29 cellular contexts compared by ENCODE assay signal in the genomic region with DNA sequence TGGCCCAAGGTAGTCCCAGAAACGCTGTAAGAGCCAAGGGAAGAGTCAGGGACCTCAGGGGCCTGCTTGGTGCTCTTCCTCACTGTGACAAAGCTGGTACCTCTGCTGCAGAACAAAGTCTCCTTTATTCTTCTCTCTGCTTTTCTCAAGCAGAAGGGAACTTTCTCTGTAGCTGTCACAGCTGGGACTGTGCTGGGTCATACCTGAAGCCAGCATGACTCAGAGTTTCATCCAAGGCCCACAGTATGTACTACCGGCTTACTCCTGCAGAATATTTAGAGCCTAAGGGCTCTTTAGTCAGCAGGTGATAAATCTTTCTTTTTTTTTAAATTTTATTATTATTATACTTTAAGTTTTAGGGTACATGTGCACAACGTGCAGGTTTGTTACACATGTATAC.
DNase-seq lines count a peak whose midpoint lies in the region; ATAC-seq and TF ChIP-seq lines count a peak whose summit lies in the region.
"Had no signal": no experiment of that assay in that cellular context is flagged by ENCODE, and none has a peak within 500 bp of the region (broad histone marks: within the 10 kb centered on the region; RNA-seq: fewer than 3 reads in every experiment).

No MANE protein-coding gene starts in this region.

- peaks cover 36% of the 10 kb centered on the region for H3K9me3 Mint-ChIP-seq in activated CD4-positive, alpha-beta memory T cell treated with anti-CD3 and anti-CD28 coated beads for 36 hours
- H3K9me3 Mint-ChIP-seq: activated naive CD8-positive, alpha-beta T cell treated with anti-CD3 and anti-CD28 coated beads, Interleukin-2, amount 10 ng/mL, durations not matched to agents 7 days and 5 days; GM23338 had no signal

- H3K27me3 ChIP-seq in HCT116 (ENCODE audit: insufficient read depth, low read length) (no peaks in the 10 kb centered on the region), adrenal gland (no peaks in the 10 kb centered on the region)
- H3K27me3 ChIP-seq: ovary, right atrium auricular region, tibial artery had no signal

- H3K9me2 ChIP-seq in HCT116 (ENCODE audit: insufficient read depth) = no peaks in the 10 kb centered on the region

- no peak overlapping the region for H2AFZ ChIP-seq in HCT116 (ENCODE audit: low read depth, low read length, poor library complexity, severe bottlenecking)

- H3K36me3 Mint-ChIP-seq in activated CD4-positive, alpha-beta memory T cell treated with anti-CD3 and anti-CD28 coated beads for 36 hours = no peaks in the 10 kb centered on the region
- H3K36me3 Mint-ChIP-seq: activated naive CD8-positive, alpha-beta T cell treated with anti-CD3 and anti-CD28 coated beads, Interleukin-2, amount 10 ng/mL, durations not matched to agents 7 days and 5 days; CD4-positive, alpha-beta memory T cell had no signal

- no TSS peak for BruUV-seq in HCT116 (replicated peaks; lab: Mats Ljungman, UMichigan)

- H3K79me2 ChIP-seq in HCT116 (ENCODE audit: insufficient read depth, low read length) = no peaks in the 10 kb centered on the region

- intact Hi-C loops in HCT116 (cut with micrococcal nuclease) (no loop called here), adrenal gland (cut with DNase I) (no loop called here)
- intact Hi-C loops in activated CD4-positive, alpha-beta memory T cell treated with anti-CD3 and anti-CD28 coated beads for 36 hours (cut with micrococcal nuclease) = no loop called here

- CTCF ChIA-PET in HCT116 (lab: Charles Lee) = no interaction called here
- CTCF ChIA-PET in RWPE1 (lab: Yijun Ruan, JAX) = interaction anchor here (0.6 kb wide), 1 partner anchor 247 kb away, joined by 4 read pairs; no protein-coding TSS in a partner anchor
- CTCF ChIA-PET in activated CD4-positive, alpha-beta memory T cell treated with anti-CD3 and anti-CD28 coated beads for 36 hours (lab: Charles Lee) = no interaction called here

- no peaks in the 10 kb centered on the region for H4K20me1 ChIP-seq in HCT116 (ENCODE audit: insufficient read depth)

- H3K9me3 ChIP-seq in HCT116 (ENCODE audit: control insufficient read depth in 1 of 2, insufficient read depth in 1 of 2, low read depth in 1 of 2, low read length in 2 of 2) (no peaks in the 10 kb centered on the region), adrenal gland (replicated peaks in 1 of 3) (no peaks in the 10 kb centered on the region)
- H3K9me3 ChIP-seq: A549, ovary had no signal

- H3K27ac Mint-ChIP-seq in activated CD4-positive, alpha-beta memory T cell treated with anti-CD3 and anti-CD28 coated beads for 36 hours = no peak overlapping the region
- H3K27ac Mint-ChIP-seq: activated naive CD8-positive, alpha-beta T cell treated with anti-CD3 and anti-CD28 coated beads, Interleukin-2, amount 10 ng/mL, durations not matched to agents 7 days and 5 days; CD4-positive, alpha-beta memory T cell had no signal

- H3K27ac ChIP-seq in HCT116 (ENCODE audit: low read depth, low read length) (no peak overlapping the region), RWPE1 (no peak overlapping the region), adrenal gland (no peak overlapping the region)
- H3K27ac ChIP-seq: KMS-11, ovary, right atrium auricular region, tibial artery had no signal

- 67 to 74% (median 70%) methylated on average over 3 of the region's 3 CpGs for WGBS in adrenal gland, 4 donors

- H3K36me3 ChIP-seq in HCT116 (ENCODE audit: control insufficient read depth in 1 of 2, insufficient read depth in 2 of 2, low read length in 2 of 2) (no peaks in the 10 kb centered on the region), adrenal gland (replicated peaks in 1 of 2) (no peaks in the 10 kb centered on the region)
- H3K36me3 ChIP-seq: ovary, right atrium auricular region, tibial artery had no signal

- POLR2A ChIA-PET in HCT116 (lab: Charles Lee) (no interaction called here), RWPE1 (lab: Yijun Ruan, JAX; ENCODE audit: low non-redundant PET) (no interaction called here)
- POLR2A ChIA-PET in activated CD4-positive, alpha-beta memory T cell treated with anti-CD3 and anti-CD28 coated beads for 36 hours (lab: Charles Lee) = no interaction called here

- no peaks in the 10 kb centered on the region for H3K4me1 Mint-ChIP-seq in activated CD4-positive, alpha-beta memory T cell treated with anti-CD3 and anti-CD28 coated beads for 36 hours (ENCODE audit: low read depth)
- H3K4me1 Mint-ChIP-seq: activated naive CD8-positive, alpha-beta T cell treated with anti-CD3 and anti-CD28 coated beads, Interleukin-2, amount 10 ng/mL, durations not matched to agents 7 days and 5 days; CD4-positive, alpha-beta memory T cell; central memory CD8-positive, alpha-beta T cell had no signal

- ATAC-seq in HCT116 (peak; percentile 52), GM18520 (IDR thresholded peaks at IDR 0.05; ENCODE audit: unreplicated experiment) (no peak)
- ATAC-seq: A549, GM23338, Right ventricle myocardium inferior had no signal

- H3K4me3 ChIP-seq in HCT116 (replicated peaks in 1 of 2; ENCODE audit: low read depth in 1 of 2, low read length in 2 of 2) (no peak overlapping the region), adrenal gland (no peak overlapping the region)
- H3K4me3 ChIP-seq: A549, GM23338, ovary, right atrium auricular region, tibial artery had no signal

- 0 out of 2 replicates have a peak overlapping the region, but pooled peaks have one; percentile 8 for H3K4me2 ChIP-seq in HCT116 (ENCODE audit: low read length)
- H3K4me2 ChIP-seq: A549, GM23338, KMS-11 had no signal

- H3K4me3 Mint-ChIP-seq in activated CD4-positive, alpha-beta memory T cell treated with anti-CD3 and anti-CD28 coated beads for 36 hours = no peak overlapping the region
- H3K4me3 Mint-ChIP-seq: activated naive CD8-positive, alpha-beta T cell treated with anti-CD3 and anti-CD28 coated beads, Interleukin-2, amount 10 ng/mL, durations not matched to agents 7 days and 5 days; CD4-positive, alpha-beta memory T cell; central memory CD8-positive, alpha-beta T cell; GM23338 had no signal

- TF ChIP-seq RAD21 in HCT116 (IDR thresholded peaks at IDR 0.05; ENCODE audit: low read depth) = no peak

- TF ChIP-seq CTCF in HCT116 (IDR thresholded peaks at IDR 0.05 in 2 of 3, conservative IDR thresholded peaks at IDR 0.05 in 1 of 3; ENCODE audit: borderline replicate concordance in 1 of 3, insufficient read depth in 1 of 3, low read depth in 2 of 3, low read length in 2 of 3) (no peak), RWPE1 (conservative IDR thresholded peaks at IDR 0.05; ENCODE audit: low read depth) (no peak), adrenal gland (IDR thresholded peaks at IDR 0.05) (no peak)

- DNase-seq in ELR (ENCODE audit: low read depth) = peak; percentile 67
- DNase-seq in HCT116 (ENCODE audit: low read depth, low spot score) = no peak
- DNase-seq in RWPE1 (ENCODE audit: low spot score) = peak; percentile 29
- DNase-seq in islet precursor cell = peak; percentile 74
- no peak for DNase-seq in NCI-H774 (lab: John Stamatoyannopoulos, UW)
- no peak for DNase-seq in adrenal gland
- no peak for DNase-seq in activated CD4-positive, alpha-beta memory T cell treated with anti-CD3 and anti-CD28 coated beads for 36 hours
- DNase-seq: activated CD4-positive, alpha-beta T cell treated with anti-CD3 and anti-CD28 coated beads for 4 hours; activated effector memory CD4-positive, alpha-beta T cell treated with anti-CD3 and anti-CD28 coated beads, Interleukin-2, amount 50 U/mL, for 16 hours; activated naive CD8-positive, alpha-beta T cell treated with anti-CD3 and anti-CD28 coated beads, Interleukin-2, amount 10 ng/mL, durations not matched to agents 7 days and 5 days; activated T-cell treated with anti-CD3 and anti-CD28 coated beads, Interleukin-2, amount 50 U/mL, for 1 hour; CD4-positive, alpha-beta memory T cell; dermis blood vessel endothelial cell; glutamatergic neuron; kidney; NCI-H1436; NCI-H2107; NCI-H82; ovary; stimulated activated CD4-positive, alpha-beta T cell treated with anti-CD3 and anti-CD28 coated beads, Interleukin-2, amount 100 ng/mL, for 24 hours; T-helper 2 cell; tibial artery had no signal

- RAD21 ChIA-PET in HCT116 (lab: Charles Lee; ENCODE audit: low non-redundant PET in 1 of 2, low total read pairs in 2 of 2, uncharacterized antibody in 2 of 2, unreplicated experiment in 2 of 2) = no interaction called here

- H3K27me3 Mint-ChIP-seq in activated CD4-positive, alpha-beta memory T cell treated with anti-CD3 and anti-CD28 coated beads for 36 hours = no peaks in the 10 kb centered on the region
- H3K27me3 Mint-ChIP-seq: activated naive CD8-positive, alpha-beta T cell treated with anti-CD3 and anti-CD28 coated beads, Interleukin-2, amount 10 ng/mL, durations not matched to agents 7 days and 5 days; CD4-positive, alpha-beta memory T cell; central memory CD8-positive, alpha-beta T cell had no signal

- H3K4me1 ChIP-seq in HCT116 (ENCODE audit: control insufficient read depth in 1 of 2, insufficient read depth in 2 of 2, low read length in 2 of 2) = peaks cover 0 to 33% of the 10 kb centered on the region in 2 experiments; a peak in 2 of 4 replicates
- H3K4me1 ChIP-seq in adrenal gland (replicated peaks in 1 of 2) = no peaks in the 10 kb centered on the region
- H3K4me1 ChIP-seq: right atrium auricular region, tibial artery had no signal

- H3K9ac ChIP-seq in HCT116 (ENCODE audit: low read length) = no peak overlapping the region
- H3K9ac ChIP-seq: KMS-11 had no signal

- no peak for TF ChIP-seq POLR2A in HCT116 (IDR thresholded peaks at IDR 0.05; ENCODE audit: borderline replicate concordance, extremely low read depth, insufficient read depth, insufficient read length)
- TF ChIP-seq POLR2A in adrenal gland (IDR thresholded peaks at IDR 0.05) = no peak

TF ChIP-seq in HCT116, 20 proteins besides CTCF, POLR2A, EP300 and RAD21:
- TF ChIP-seq CEBPB (IDR thresholded peaks at IDR 0.05; ENCODE audit: low read depth) = no peak
- TF ChIP-seq, protein P1, sequence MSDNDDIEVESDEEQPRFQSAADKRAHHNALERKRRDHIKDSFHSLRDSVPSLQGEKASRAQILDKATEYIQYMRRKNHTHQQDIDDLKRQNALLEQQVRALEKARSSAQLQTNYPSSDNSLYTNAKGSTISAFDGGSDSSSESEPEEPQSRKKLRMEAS (IDR thresholded peaks at IDR 0.05) = no peak
- TF ChIP-seq FOSL1 (IDR thresholded peaks at IDR 0.05; ENCODE audit: low read depth) = 0 out of 2 replicates have a peak, but pooled peaks have one; percentile 13
- TF ChIP-seq JUND (IDR thresholded peaks at IDR 0.05) = no peak
- no peak for TF ChIP-seq EZH2phosphoT487 (IDR thresholded peaks at IDR 0.05; ENCODE audit: borderline replicate concordance)
- no peak for TF ChIP-seq SRF (IDR thresholded peaks at IDR 0.05; ENCODE audit: low read depth)

Comparison
In these comparisons a context has a peak if more than half of its experiments do, and no peak if none do; other contexts are left out.
1. DNase-seq: peak in ELR (single experiment), RWPE1 (single experiment) and islet precursor cell (single experiment); none in HCT116 (single experiment), NCI-H774 (single experiment), adrenal gland (0 of 7) and activated CD4-positive, alpha-beta memory T cell treated with anti-CD3 and anti-CD28 coated beads for 36 hours (single experiment).